Comparison of ENCODE assay signal across 31 cellular contexts in the genomic region with DNA sequence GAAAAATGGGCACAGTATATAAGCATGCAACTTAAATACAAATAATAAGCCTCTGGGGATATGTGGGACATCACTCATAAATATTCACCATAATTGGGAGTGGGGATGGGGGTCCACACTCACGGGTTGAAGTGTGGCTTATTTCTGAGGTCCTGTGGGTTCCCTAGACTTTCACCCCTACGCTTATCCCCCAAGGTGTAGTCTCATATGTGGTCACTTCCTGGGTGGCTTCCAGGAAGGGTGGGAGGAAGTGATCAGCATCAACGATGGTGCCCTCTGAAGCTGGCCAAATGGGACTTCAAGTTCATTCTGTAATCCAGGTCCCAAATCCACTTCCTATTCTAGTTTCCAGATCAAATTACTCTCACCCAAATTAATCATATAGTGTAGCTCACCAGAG. TPM values are rescaled to one million over a fixed set of nuclear protein-coding genes. Genes with fewer than 3 reads are reported as not detected.
DNase-seq lines count a peak whose midpoint lies in the region; ATAC-seq, FAIRE-seq and TF ChIP-seq lines count a peak whose summit lies in the region.
"Had no signal": no experiment of that assay in that cellular context is flagged by ENCODE, and none has a peak within 500 bp of the region (broad histone marks: within the 10 kb centered on the region; RNA-seq: fewer than 3 reads in every experiment).

No MANE protein-coding gene starts in this region.

- TF ChIP-seq POLR2A in HepG2 (IDR thresholded peaks at IDR 0.05; ENCODE audit: insufficient read depth in 1 of 2, low read depth in 2 of 2, low read length in 2 of 2), result no peak
- no peak for TF ChIP-seq POLR2A in right lobe of liver (IDR thresholded peaks at IDR 0.05)
- no peak for TF ChIP-seq POLR2A in NB4 (IDR thresholded peaks at IDR 0.05; ENCODE audit: extremely low read depth, insufficient read length)
- TF ChIP-seq POLR2A in K562 (conservative IDR thresholded peaks at IDR 0.05), result 0 out of 2 replicates have a peak, but pooled peaks have one; percentile 8

- peaks cover 13% of the 10 kb centered on the region; the same call in 1 of the 2 replicates for H4K20me1 ChIP-seq in HepG2 (ENCODE audit: insufficient read depth, low read length)
- H4K20me1 ChIP-seq in K562 (replicated peaks; ENCODE audit: control insufficient read depth, insufficient read depth, low read length), result peaks cover 6% of the 10 kb centered on the region; the same call in 1 of the 2 replicates
- H4K20me1 ChIP-seq in PC-9 (ENCODE audit: insufficient read depth), result no peaks in the 10 kb centered on the region

- BruUV-seq in HepG2 (replicated peaks; lab: Mats Ljungman, UMichigan) (no TSS peak), K562 (replicated peaks; lab: Mats Ljungman, UMichigan) (no TSS peak), PC-9 (replicated peaks; lab: Mats Ljungman, UMichigan) (no TSS peak)

- TF ChIP-seq EP300 in HepG2 (IDR thresholded peaks at IDR 0.05; ENCODE audit: low read depth in 2 of 2, low read length in 2 of 2), result no peak
- TF ChIP-seq EP300 in HepG2 (CRISPR knock-in tag; IDR thresholded peaks at IDR 0.05; ENCODE audit: borderline replicate concordance), result no peak
- no peak for TF ChIP-seq EP300 in K562 (IDR thresholded peaks at IDR 0.05; ENCODE audit: low read length)

- H3F3A ChIP-seq in PC-9 (ENCODE audit: insufficient read depth, low read depth), result peaks cover 55% of the 10 kb centered on the region

- no peak overlapping the region for H2AFZ ChIP-seq in HepG2 (ENCODE audit: low read length)
- no peak overlapping the region for H2AFZ ChIP-seq in K562 (ENCODE audit: low read depth, low read length)
- H2AFZ ChIP-seq in PC-9, result no peak overlapping the region

- ATAC-seq in HepG2 (peak; percentile 30), right lobe of liver (no peak), K562 (peak; percentile 31)
- ATAC-seq: activated CD8-positive, alpha-beta memory T cell treated with anti-CD3 and anti-CD28 coated beads, Interleukin-2, amount 10 ng/mL, durations not matched to agents 7 days and 5 days; activated T-cell treated with anti-CD3 and anti-CD28 coated beads, Interleukin-2, amount 50 U/mL, for 4 hours; lower lobe of right lung; pancreas had no signal

- intact Hi-C loops in HepG2 (cut with micrococcal nuclease; ENCODE audit: unreplicated experiment), result no loop called here
- intact Hi-C loops in right lobe of liver (cut with DNase I), result no loop called here
- intact Hi-C loops in K562 (cut with micrococcal nuclease), result no loop called here
- intact Hi-C loops in PC-9 (cut with micrococcal nuclease; ENCODE audit: unreplicated experiment), result no loop called here

- H3K4me2 ChIP-seq in HepG2 (ENCODE audit: low read depth, low read length) (no peak overlapping the region), K562 (ENCODE audit: insufficient read depth, low read length) (no peak overlapping the region), PC-9 (no peak overlapping the region)
- H3K4me2 ChIP-seq: KMS-11 had no signal

- H3K9me3 ChIP-seq in HepG2 (ENCODE audit: low read length) (no peaks in the 10 kb centered on the region), right lobe of liver (no peaks in the 10 kb centered on the region), K562 (replicated peaks; ENCODE audit: control insufficient read depth, insufficient read depth, low read depth, low read length) (no peaks in the 10 kb centered on the region), PC-9 (ENCODE audit: insufficient read depth, low read depth) (no peaks in the 10 kb centered on the region)
- H3K9me3 ChIP-seq: breast epithelium, lower lobe of right lung, pancreas, testis had no signal

- H3K9ac ChIP-seq in HepG2 (ENCODE audit: insufficient read depth, low read depth, low read length), result no peak overlapping the region
- no peak overlapping the region for H3K9ac ChIP-seq in K562 (ENCODE audit: insufficient read depth in 1 of 2, low read depth in 2 of 2, low read length in 2 of 2)
- H3K9ac ChIP-seq: KMS-11 had no signal

- in situ Hi-C loops in HepG2 (cut with HindIII; ENCODE audit: extremely low pct_ligation_motif_present, low pct_unique_long_range_greater_than_20kb), result no loop called here
- in situ Hi-C loops in K562 (cut with MboI), result no loop called here

- no peaks in the 10 kb centered on the region for H3K9me1 ChIP-seq in K562 (ENCODE audit: control insufficient read depth, insufficient read depth, low read length)

- no peak for TF ChIP-seq CTCF in HepG2 (CRISPR knock-in tag; IDR thresholded peaks at IDR 0.05)
- no peak for TF ChIP-seq CTCF in right lobe of liver (IDR thresholded peaks at IDR 0.05)
- TF ChIP-seq CTCF in NB4 (IDR thresholded peaks at IDR 0.05; ENCODE audit: low read depth, low read length), result no peak
- TF ChIP-seq CTCF in K562 (IDR thresholded peaks at IDR 0.05 in 2 of 3, conservative IDR thresholded peaks at IDR 0.05 in 1 of 3; ENCODE audit: insufficient read depth in 2 of 3, low read depth in 1 of 3, low read length in 3 of 3), result no peak
- no peak for TF ChIP-seq CTCF in PC-9 (conservative IDR thresholded peaks at IDR 0.05)

- FAIRE-seq in HepG2 (lab: Jason Lieb, UNC) (no peak), K562 (lab: Jason Lieb, UNC) (no peak)
- FAIRE-seq: colon, pancreas had no signal

- H3K79me2 ChIP-seq in HepG2 (ENCODE audit: insufficient read depth, low read length) (no peaks in the 10 kb centered on the region), K562 (ENCODE audit: control insufficient read depth, insufficient read depth, low read length) (no peaks in the 10 kb centered on the region), PC-9 (ENCODE audit: low read depth) (peaks cover 14% of the 10 kb centered on the region; the same call in 1 of the 2 replicates)

- CTCF ChIA-PET in HepG2 (lab: Yijun Ruan, JAX; ENCODE audit: low intra/inter-chr PET ratio, low total read pairs), result no interaction called here
- CTCF ChIA-PET in K562 (lab: Yijun Ruan, JAX; ENCODE audit: low intra/inter-chr PET ratio), result no interaction called here
- CTCF ChIA-PET in PC-9 (lab: Charles Lee), result no interaction called here

- WGBS in HepG2 (ENCODE audit: low lambda C conversion rate), result 82% methylated on average over 3 of the region's 3 CpGs
- 33% methylated on average over 2 of the region's 3 CpGs for WGBS in right lobe of liver (ENCODE audit: insufficient coverage, low coverage, low lambda C conversion rate, missing lambda C conversion rate)
- WGBS in K562 (ENCODE audit: insufficient coverage, low coverage, missing lambda C conversion rate), result 21% methylated on average over 3 of the region's 3 CpGs

- H3K27me3 ChIP-seq in HepG2 (ENCODE audit: control insufficient read depth in 1 of 2, insufficient read depth in 2 of 2, low read length in 2 of 2), result no peaks in the 10 kb centered on the region
- H3K27me3 ChIP-seq in right lobe of liver, result no peaks in the 10 kb centered on the region
- H3K27me3 ChIP-seq in K562 (ENCODE audit: control insufficient read depth in 2 of 2, insufficient read depth in 2 of 2, low read length in 2 of 2), result no peaks in the 10 kb centered on the region
- no peaks in the 10 kb centered on the region for H3K27me3 ChIP-seq in PC-9 (ENCODE audit: insufficient read depth, low read depth)
- H3K27me3 ChIP-seq: breast epithelium, pancreas, testis had no signal

- H3K36me3 ChIP-seq in HepG2 (replicated peaks in 1 of 2; ENCODE audit: control insufficient read depth in 1 of 2, insufficient read depth in 2 of 2, low read length in 2 of 2) (peaks cover 32 to 44% of the 10 kb centered on the region in 2 experiments), right lobe of liver (peaks cover 0 to 43% (median 26%) of the 10 kb centered on the region in 4 donors), K562 (ENCODE audit: control insufficient read depth, insufficient read depth, low read length) (peaks cover 46% of the 10 kb centered on the region; the same call in 2 of the 3 replicates), PC-9 (ENCODE audit: low read depth) (peaks cover 44% of the 10 kb centered on the region)
- H3K36me3 ChIP-seq: breast epithelium had no signal

- TF ChIP-seq RAD21 in HepG2 (CRISPR knock-in tag; IDR thresholded peaks at IDR 0.05) (no peak), K562 (CRISPR knock-in tag; conservative IDR thresholded peaks at IDR 0.05 in 1 of 2, IDR thresholded peaks at IDR 0.05 in 1 of 2) (no peak)

- POLR2A ChIA-PET in HepG2 (lab: Yijun Ruan, JAX), result no interaction called here
- POLR2A ChIA-PET in K562 (lab: Yijun Ruan, JAX), result interaction anchor here (0.9 to 1.3 kb wide), 2 partner anchors 8 to 14 kb away, joined by 4 read pairs; no protein-coding TSS in a partner anchor
- POLR2A ChIA-PET in PC-9 (lab: Charles Lee; ENCODE audit: unreplicated experiment), result interaction anchor here (0.7 kb wide), 1 partner anchor 25 kb away, joined by 3 read pairs; no protein-coding TSS in a partner anchor

- no peak for DNase-seq in HepG2 (ENCODE audit: low spot score)
- DNase-seq in right lobe of liver, result no peak
- DNase-seq in NB4 (ENCODE audit: low read depth), result peak; percentile 33
- DNase-seq in K562 (ENCODE audit: extremely low read depth in 1 of 4, low spot score in 3 of 4), result no peak
- no peak for DNase-seq in GDM1 (lab: John Stamatoyannopoulos, UW)
- DNase-seq in OCI-M2 (lab: John Stamatoyannopoulos, UW; ENCODE audit: unreplicated experiment), result no peak
- DNase-seq in PC-9, result no peak
- DNase-seq: activated CD4-positive, alpha-beta T cell treated with anti-CD3 and anti-CD28 coated beads for 48 hours; activated CD8-positive, alpha-beta memory T cell treated with anti-CD3 and anti-CD28 coated beads, Interleukin-2, amount 10 ng/mL, durations not matched to agents 7 days and 5 days; activated T-cell treated with anti-CD3 and anti-CD28 coated beads, Interleukin-2, amount 50 U/mL, for 4 hours; AML-193; amniotic stem cell; CD8-positive, alpha-beta memory T cell; DMS 273 treated with DMSO at 0.1 percent for 48 hours; H9; hypothalamus; lower lobe of right lung; MM.1S; NCI-H2029; NCI-H2227 treated with DMSO at 0.1 percent for 48 hours; NCI-H526; pancreas; retina; RPMI8226; stimulated activated naive CD4-positive, alpha-beta T cell treated with Interleukin-2 at 50 U/mL for 16 hours; testis; WERI-Rb-1 had no signal

- H3K4me1 ChIP-seq in HepG2 (ENCODE audit: insufficient read depth, low read length) (no peaks in the 10 kb centered on the region), right lobe of liver (peaks cover 0 to 20% (median 2%) of the 10 kb centered on the region in 4 donors), K562 (replicated peaks in 1 of 2; ENCODE audit: control insufficient read depth in 2 of 2, insufficient read depth in 2 of 2, low read length in 2 of 2) (peaks cover 5 to 18% of the 10 kb centered on the region in 2 experiments; a peak in 4 of 5 replicates), PC-9 (replicated peaks; ENCODE audit: insufficient read depth) (peaks cover 16% of the 10 kb centered on the region)

- H3K27ac ChIP-seq in HepG2 (ENCODE audit: extremely low read length, insufficient read depth, low read length) (no peak overlapping the region), right lobe of liver (no peak overlapping the region), K562 (ENCODE audit: extremely low read depth, low read depth, low read length) (no peak overlapping the region), PC-9 (no peak overlapping the region)
- H3K27ac ChIP-seq: breast epithelium, KMS-11, lower lobe of right lung, pancreas, skin epidermis, testis, WERI-Rb-1 had no signal

- no peak overlapping the region for H3K4me3 ChIP-seq in HepG2 (replicated peaks in 1 of 3; ENCODE audit: insufficient read depth in 1 of 3, low read depth in 2 of 3, low read length in 3 of 3)
- H3K4me3 ChIP-seq in right lobe of liver, result no peak overlapping the region
- H3K4me3 ChIP-seq in NB4 (ENCODE audit: low read depth, low read length), result no peak overlapping the region
- H3K4me3 ChIP-seq in K562, result no peak overlapping the region
- no peak overlapping the region for H3K4me3 ChIP-seq in PC-9
- H3K4me3 ChIP-seq: breast epithelium, lower lobe of right lung, pancreas, skin epidermis, testis had no signal

- no peaks in the 10 kb centered on the region for H3K9me2 ChIP-seq in PC-9 (ENCODE audit: insufficient read depth)

RNA-seq across cellular contexts. Expression of gene GNAS, which starts 59.5 kb away (rescaled TPM):
- 382 and 407 TPM in 2 replicates for total RNA-seq in HepG2 (2016; rRNA removed; fragmentation: Illumina TruSeq; extraction: Trizol)
- 604 and 617 TPM in 2 replicates for total RNA-seq in HepG2 (2016; cell fraction: cytosol; rRNA removed; fragmentation: Illumina TruSeq; extraction: Trizol; ENCODE audit: low read depth)
- total RNA-seq in HepG2 (2016; cell fraction: insoluble cytoplasmic fraction; rRNA removed; fragmentation: Illumina TruSeq; extraction: Trizol), result 369 and 397 TPM in 2 replicates
- total RNA-seq in HepG2 (2016; cell fraction: membrane; rRNA removed; fragmentation: Illumina TruSeq; extraction: Trizol), result 887 and 1,010 TPM in 2 replicates
- total RNA-seq in HepG2 (2016; cell fraction: nucleus; rRNA removed; fragmentation: Illumina TruSeq; extraction: Trizol), result 281 and 324 TPM in 2 replicates
- polyA plus RNA-seq in HepG2 (2011; rRNA removed), result 1,008 and 1,029 TPM in 2 replicates
- 1,419 and 1,481 TPM in 2 replicates for polyA plus RNA-seq in HepG2 (2011; cell fraction: cytosol; rRNA removed)
- 1,285 and 1,363 TPM in 2 replicates for polyA plus RNA-seq in HepG2 (2011; cell fraction: nucleus; rRNA removed)
- polyA plus RNA-seq in HepG2 (2012), result 1,216 and 1,583 TPM in 2 replicates
- polyA plus RNA-seq in HepG2 (2016; cell fraction: cytosol; fragmentation: Illumina TruSeq; extraction: Trizol; ENCODE audit: low read depth), result 2,019 and 2,103 TPM in 2 replicates
- 991 and 1,223 TPM in 2 replicates for polyA plus RNA-seq in HepG2 (2016; cell fraction: insoluble cytoplasmic fraction; fragmentation: Illumina TruSeq; extraction: Trizol; ENCODE audit: low read depth)
- polyA plus RNA-seq in HepG2 (2016; cell fraction: membrane; fragmentation: Illumina TruSeq; extraction: Trizol; ENCODE audit: low read depth), result 2,245 and 2,285 TPM in 2 replicates
- 1,096 and 1,140 TPM in 2 replicates for polyA plus RNA-seq in HepG2 (2016; cell fraction: nucleus; fragmentation: Illumina TruSeq; extraction: Trizol; ENCODE audit: insufficient read depth, low read depth)
- polyA minus RNA-seq in HepG2 (2011; rRNA and poly(A)+ RNA removed; ENCODE audit: low replicate concordance), result 1,501 and 1,552 TPM in 2 replicates
- 671 and 731 TPM in 2 replicates for polyA minus RNA-seq in HepG2 (2011; cell fraction: cytosol; rRNA and poly(A)+ RNA removed)
- 391 and 498 TPM in 2 replicates for polyA minus RNA-seq in HepG2 (2011; cell fraction: nucleus; rRNA and poly(A)+ RNA removed)
- 100 to 1,000 TPM; 254 to 400 (median 287) TPM for total RNA-seq in right lobe of liver
- 217 and 324 TPM in 2 replicates for total RNA-seq in K562 (2011; cell fraction: chromatin; rRNA removed; ENCODE audit: low replicate concordance)
- total RNA-seq in K562 (2011; cell fraction: nucleolus; rRNA removed), result 221 and 239 TPM in 2 replicates
- 270 and 367 TPM in 2 replicates for total RNA-seq in K562 (2011; cell fraction: nucleoplasm; rRNA removed)
- total RNA-seq in K562 (2014; rRNA removed), result 266 and 294 TPM in 2 replicates
- total RNA-seq in K562 (2014; rRNA removed; fragmentation: Illumina TruSeq; extraction: Trizol), result 212 and 224 TPM in 2 replicates
- total RNA-seq in K562 (2015; rRNA removed; fragmentation: Illumina TruSeq; extraction: Trizol), result 216 and 220 TPM in 2 replicates
- 422 and 439 TPM in 2 replicates for total RNA-seq in K562 (2021)
- 321 and 329 TPM in 2 replicates for polyA plus RNA-seq in K562 (2011; rRNA removed)
- 659 and 699 TPM in 2 replicates for polyA plus RNA-seq in K562 (2011; cell fraction: cytosol; rRNA removed)
- polyA plus RNA-seq in K562 (2011; cell fraction: nucleus; rRNA removed), result 480 and 564 TPM in 2 replicates
- 497 and 536 TPM in 2 replicates for polyA plus RNA-seq in K562 (2012)
- 648 and 649 TPM in 2 replicates for polyA plus RNA-seq in K562 (2014; fragmentation: Illumina TruSeq; extraction: Trizol)
- 100 to 1,000 TPM; 128 to 129 TPM for polyA plus RNA-seq in K562 (2014; fragmentation: Nextera tagmentation; extraction: Ambion mirVana)
- 343 and 398 TPM in 2 replicates for polyA plus RNA-seq in K562 (2014; rRNA removed)
- polyA minus RNA-seq in K562 (2011; rRNA and poly(A)+ RNA removed), result 360 and 482 TPM in 2 replicates
- polyA minus RNA-seq in K562 (2011; cell fraction: cytosol; rRNA and poly(A)+ RNA removed), result 377 and 397 TPM in 2 replicates
- polyA minus RNA-seq in K562 (2011; cell fraction: nucleus; rRNA and poly(A)+ RNA removed), result 103 and 150 TPM in 2 replicates
- total RNA-seq in PC-9 (2021), result 929 and 1,304 TPM in 2 replicates

Comparison
In these comparisons a context has a peak if more than half of its experiments do, and no peak if none do; other contexts are left out.
1. ATAC-seq: peak in HepG2 (single experiment) and K562 (single experiment); none in right lobe of liver (0 of 4).
2. Of the 241 proteins assayed by ChIP-seq in both HepG2 and K562: peak only in HepG2: POLR2G, RBM22 and SIN3A; only in K562: POLR2A; in both: none; in neither: 237.